2 cellular contexts compared by ENCODE assay signal in the genomic region with DNA sequence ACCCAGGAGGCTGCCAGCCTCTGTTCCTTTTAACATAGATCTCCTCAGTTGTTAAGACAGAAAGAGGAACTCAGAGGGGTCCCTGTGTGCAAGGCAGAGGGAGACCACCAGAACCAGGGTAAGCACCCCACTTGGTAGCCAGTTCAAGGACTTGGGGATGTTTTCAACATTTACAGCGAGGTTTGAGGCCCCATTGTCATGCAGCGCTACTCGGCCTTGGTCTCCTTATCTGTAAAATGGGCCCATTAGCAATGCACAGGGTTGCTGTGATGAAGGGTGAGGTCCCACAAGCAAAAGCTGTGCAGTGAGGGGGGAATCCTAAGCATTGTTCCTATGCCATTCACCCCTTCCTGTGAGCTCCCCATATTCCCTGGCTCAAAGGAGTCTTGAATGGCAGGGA.
TF ChIP-seq lines count a peak whose summit lies in the region.

No MANE protein-coding gene starts in this region.

TF ChIP-seq in IMR-90, 13 proteins besides CTCF, POLR2A, EP300 and RAD21:
- TF ChIP-seq, protein P1, sequence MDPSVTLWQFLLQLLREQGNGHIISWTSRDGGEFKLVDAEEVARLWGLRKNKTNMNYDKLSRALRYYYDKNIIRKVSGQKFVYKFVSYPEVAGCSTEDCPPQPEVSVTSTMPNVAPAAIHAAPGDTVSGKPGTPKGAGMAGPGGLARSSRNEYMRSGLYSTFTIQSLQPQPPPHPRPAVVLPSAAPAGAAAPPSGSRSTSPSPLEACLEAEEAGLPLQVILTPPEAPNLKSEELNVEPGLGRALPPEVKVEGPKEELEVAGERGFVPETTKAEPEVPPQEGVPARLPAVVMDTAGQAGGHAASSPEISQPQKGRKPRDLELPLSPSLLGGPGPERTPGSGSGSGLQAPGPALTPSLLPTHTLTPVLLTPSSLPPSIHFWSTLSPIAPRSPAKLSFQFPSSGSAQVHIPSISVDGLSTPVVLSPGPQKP (IDR thresholded peaks at IDR 0.05; ENCODE audit: borderline replicate concordance, low read depth, low read length), result no peak
- TF ChIP-seq MAZ (IDR thresholded peaks at IDR 0.05; ENCODE audit: borderline replicate concordance, low read depth, low read length) (no peak), CEBPB (IDR thresholded peaks at IDR 0.05; ENCODE audit: low read depth, low read length) (no peak), RCOR1 (IDR thresholded peaks at IDR 0.05; ENCODE audit: insufficient replicate concordance, low read length) (no peak), MAFK (IDR thresholded peaks at IDR 0.05; ENCODE audit: low read depth, low read length) (no peak), NFE2L2 (IDR thresholded peaks at IDR 0.05; ENCODE audit: low read depth, low read length) (no peak), SMC3 (IDR thresholded peaks at IDR 0.05; ENCODE audit: low read depth, low read length) (no peak), MXI1 (IDR thresholded peaks at IDR 0.05; ENCODE audit: borderline replicate concordance, low read depth, low read length) (no peak)
- TF ChIP-seq, protein P2, sequence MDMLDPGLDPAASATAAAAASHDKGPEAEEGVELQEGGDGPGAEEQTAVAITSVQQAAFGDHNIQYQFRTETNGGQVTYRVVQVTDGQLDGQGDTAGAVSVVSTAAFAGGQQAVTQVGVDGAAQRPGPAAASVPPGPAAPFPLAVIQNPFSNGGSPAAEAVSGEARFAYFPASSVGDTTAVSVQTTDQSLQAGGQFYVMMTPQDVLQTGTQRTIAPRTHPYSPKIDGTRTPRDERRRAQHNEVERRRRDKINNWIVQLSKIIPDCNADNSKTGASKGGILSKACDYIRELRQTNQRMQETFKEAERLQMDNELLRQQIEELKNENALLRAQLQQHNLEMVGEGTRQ (IDR thresholded peaks at IDR 0.05; ENCODE audit: low read depth, low read length), result no peak
TF ChIP-seq in IMR-90: peak in this region for 0.

TF ChIP-seq in H1, 55 proteins besides CTCF, POLR2A, EP300 and RAD21:
- TF ChIP-seq RNF2 (IDR thresholded peaks at IDR 0.05; ENCODE audit: borderline replicate concordance, low read depth, low read length, missing control alignments, poor library complexity, severe bottlenecking) (no peak), KDM1A (IDR thresholded peaks at IDR 0.05; ENCODE audit: borderline replicate concordance, low read length) (peak; percentile 82; the same call in 1 of the 2 replicates)
